8 cellular contexts compared by ENCODE assay signal in the genomic region with DNA sequence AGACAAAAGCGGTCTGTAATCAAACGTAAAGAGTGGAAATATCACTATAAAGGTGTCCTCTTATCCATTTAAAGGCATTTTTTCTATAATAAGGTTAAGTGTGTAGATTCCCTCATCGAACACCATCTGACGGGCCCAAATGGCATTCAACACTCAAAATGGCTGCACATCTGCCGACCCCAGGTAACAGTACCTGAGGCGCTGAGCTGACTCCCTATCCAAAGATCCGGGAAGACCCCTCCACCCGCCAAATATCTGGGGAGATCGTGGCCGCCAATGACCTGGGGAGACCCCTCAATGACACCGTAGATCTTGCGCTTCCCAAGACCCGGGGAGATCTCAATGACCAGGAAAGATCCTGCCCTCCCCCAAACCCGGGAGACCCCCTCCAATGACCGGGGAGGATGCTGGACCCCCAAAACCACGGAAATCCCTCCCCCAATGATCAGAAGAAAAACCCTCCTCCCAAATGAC. TPM values are rescaled to one million over a fixed set of nuclear protein-coding genes. Genes with fewer than 3 reads are reported as not detected.
DNase-seq lines count a peak whose midpoint lies in the region; ATAC-seq and TF ChIP-seq lines count a peak whose summit lies in the region.

No MANE protein-coding gene starts in this region.

- H3K4me3 ChIP-seq in body of pancreas = peak overlapping the region; percentile 69 to 97
- H3K4me3 ChIP-seq in right lobe of liver = peak overlapping the region; percentile 64 to 98 (median 88)

- TF ChIP-seq POLR2A in body of pancreas (IDR thresholded peaks at IDR 0.05) (no peak), right lobe of liver (IDR thresholded peaks at IDR 0.05) (no peak)

- H2BK120ac ChIP-seq in H9 (ENCODE audit: low read depth, low read length, poor library complexity, severe bottlenecking) = peak overlapping the region; percentile 99

- peak overlapping the region; percentile 49; the same call in 1 of the 2 replicates for H3K4ac ChIP-seq in H9 (ENCODE audit: low read depth, low read length)

- H3K27ac Mint-ChIP-seq in H9 = peak overlapping the region; percentile 100

- WGBS in H9 (ENCODE audit: extremely low coverage, insufficient read length, low lambda C conversion rate) = no CpG with 5 or more reads among the region's 16 CpGs
- WGBS in body of pancreas, 2 donors = 0% methylated on average over 12 to 16 of the region's 16 CpGs
- under 1% methylated on average over 15 of the region's 16 CpGs for whole genome bisulfite sequencing in right lobe of liver (ENCODE audit: insufficient coverage, low coverage, low lambda C conversion rate, missing lambda C conversion rate)

- H4K20me1 ChIP-seq in H9 (ENCODE audit: control insufficient read depth, insufficient read depth, insufficient read length) = no peaks in the 10 kb centered on the region

- no peak overlapping the region for H2BK12ac ChIP-seq in H9 (ENCODE audit: insufficient read length, low read depth, low read length)

- peak overlapping the region; percentile 55 for H3K4me2 ChIP-seq in H9 (ENCODE audit: insufficient read depth, insufficient read length, low read length)

- H2AFZ ChIP-seq in H9 (ENCODE audit: low read length) = no peak overlapping the region

- peak overlapping the region; percentile 86 for H4K5ac ChIP-seq in H9 (ENCODE audit: insufficient read length, low read depth, low read length)

- peaks cover 40% of the 10 kb centered on the region for H3K79me2 ChIP-seq in H9 (ENCODE audit: insufficient read depth, low read length)

- TF ChIP-seq CTCF in H9 (conservative IDR thresholded peaks at IDR 0.05) (no peak), RWPE1 (conservative IDR thresholded peaks at IDR 0.05; ENCODE audit: low read depth) (no peak), body of pancreas (IDR thresholded peaks at IDR 0.05) (no peak), right lobe of liver (IDR thresholded peaks at IDR 0.05) (no peak)

- H2BK15ac ChIP-seq in H9 (ENCODE audit: low read depth, low read length) = no peak overlapping the region

- H3K4me1 ChIP-seq in H9 (ENCODE audit: insufficient read depth, low read length) = no peaks in the 10 kb centered on the region
- peaks cover 50% of the 10 kb centered on the region for H3K4me1 ChIP-seq in body of pancreas
- peaks cover 0 to 23% (median 3%) of the 10 kb centered on the region in 4 donors for H3K4me1 ChIP-seq in right lobe of liver

- peak overlapping the region; percentile 67 for H3T11ph ChIP-seq in H9 (ENCODE audit: low read length)

- H3K27me3 Mint-ChIP-seq in H9 (ENCODE audit: low read depth) = peaks cover 6% of the 10 kb centered on the region

- no peak overlapping the region for H2BK20ac ChIP-seq in H9 (ENCODE audit: low read depth, low read length, poor library complexity, severe bottlenecking)

- H3K36me3 ChIP-seq in body of pancreas (replicated peaks in 1 of 2; ENCODE audit: insufficient read depth in 1 of 2, low read depth in 2 of 2) (no peaks in the 10 kb centered on the region), right lobe of liver (peaks cover 0 to 7% (median 5%) of the 10 kb centered on the region in 4 donors)

- H4K91ac ChIP-seq in H9 (ENCODE audit: insufficient read length, low read depth, low read length) = peak overlapping the region; percentile 98

- H4K8ac ChIP-seq in H9 (replicated peaks; ENCODE audit: insufficient read length, low read depth, low read length) = no peak overlapping the region

- DNase-seq in H9 (no peak), RWPE1 (ENCODE audit: low spot score) (no peak), body of pancreas (peak in 3 of 4 donors; percentile 18 to 42 (median 26)), right lobe of liver (peak in 1 of 3 donors; percentile 47), substantia nigra (lab: John Stamatoyannopoulos, UW) (peak in 5 of 49 donors; percentile 16 to 26 (median 21)), germinal center (ENCODE audit: low spot score) (no peak), inferior parietal cortex (ENCODE audit: extremely low spot score) (no peak)

- H3K23ac ChIP-seq in H9 (ENCODE audit: insufficient read length, low read depth, low read length) = no peak overlapping the region

- H3K14ac ChIP-seq in H9 (ENCODE audit: insufficient read depth, low read length) = peak overlapping the region; percentile 90

- POLR2A ChIA-PET in RWPE1 (lab: Yijun Ruan, JAX; ENCODE audit: low non-redundant PET) = interaction anchor here (0.7 to 0.8 kb wide), 2 partner anchors 10 to 18 kb away, joined by 3 read pairs; no protein-coding TSS in a partner anchor

- H3K56ac ChIP-seq in H9 (ENCODE audit: insufficient read length, low read depth, low read length) = peak overlapping the region; percentile 96

- no peaks in the 10 kb centered on the region for H3K23me2 ChIP-seq in H9 (ENCODE audit: insufficient read length, low read depth, low read length, poor library complexity, severe bottlenecking)

- peak overlapping the region; percentile 83 for H3K27ac ChIP-seq in H9 (ENCODE audit: insufficient read length, low read depth, low read length)
- peak overlapping the region; percentile 87 for H3K27ac ChIP-seq in RWPE1
- H3K27ac ChIP-seq in body of pancreas = peak overlapping the region; percentile 64 to 92 (median 82)
- peak overlapping the region; percentile 71 to 83 (median 78) for H3K27ac ChIP-seq in right lobe of liver
- peak overlapping the region; percentile 87 for H3K27ac ChIP-seq in substantia nigra (ENCODE audit: low read depth, low read length, poor library complexity, severe bottlenecking)

- peaks cover 24 to 50% (median 46%) of the 10 kb centered on the region in 3 experiments for H3K36me3 Mint-ChIP-seq in H9 (ENCODE audit: insufficient read depth in 1 of 3, low read depth in 3 of 3)

- H3K9me3 ChIP-seq in H9 (ENCODE audit: control insufficient read depth, low read depth, low read length) = no peaks in the 10 kb centered on the region
- H3K9me3 ChIP-seq in body of pancreas = no peaks in the 10 kb centered on the region
- no peaks in the 10 kb centered on the region for H3K9me3 ChIP-seq in right lobe of liver

- CTCF ChIA-PET in RWPE1 (lab: Yijun Ruan, JAX) = no interaction called here

- peak overlapping the region; percentile 82 for H2BK5ac ChIP-seq in H9 (ENCODE audit: insufficient read length, low read length)

- peak overlapping the region; percentile 90 for H3K18ac ChIP-seq in H9 (ENCODE audit: insufficient read length, low read depth, low read length)

- no peak overlapping the region for H2AK5ac ChIP-seq in H9 (ENCODE audit: insufficient read length, low read length)

- H3K27me3 ChIP-seq in H9 (ENCODE audit: insufficient read depth, low read length) = no peaks in the 10 kb centered on the region
- no peaks in the 10 kb centered on the region for H3K27me3 ChIP-seq in body of pancreas
- no peaks in the 10 kb centered on the region for H3K27me3 ChIP-seq in right lobe of liver

- H3K4me3 Mint-ChIP-seq in H9 = peak overlapping the region; percentile 99 to 100

- H3K9me3 Mint-ChIP-seq in H9 = no peaks in the 10 kb centered on the region; a peak in 1 of 5 replicates

- peaks cover 2% of the 10 kb centered on the region for H3K79me1 ChIP-seq in H9 (ENCODE audit: insufficient read depth, low read depth, low read length, poor library complexity, severe bottlenecking)

- peaks cover 25 to 26% of the 10 kb centered on the region in 2 experiments for H3K4me1 Mint-ChIP-seq in H9

- ATAC-seq in body of pancreas (no peak), right lobe of liver (peak in 1 of 4 donors; percentile 4), HG03039 (IDR thresholded peaks at IDR 0.05; ENCODE audit: unreplicated experiment) (no peak)

- intact Hi-C loops in body of pancreas (cut with DNase I) (no loop called here), right lobe of liver (cut with DNase I) (no loop called here)

- peak overlapping the region; percentile 98 for H3K9ac ChIP-seq in H9 (ENCODE audit: extremely low read depth, insufficient read length, low read length)

RNA-seq across cellular contexts. Expression of a gene that starts 0.5 kb away (rescaled TPM):
- total RNA-seq in H9 (2021) (94.7 and 96.5 TPM in 2 replicates), body of pancreas (100 to 1,000 TPM in 1 of 2 donors, 10 to 100 TPM in 1; 67.5 to 138 TPM), right lobe of liver (10 to 100 TPM; 25.4 to 31.4 (median 27.4) TPM)

RNA-seq across cellular contexts. Expression of a gene that starts 30.8 kb away (rescaled TPM):
- total RNA-seq in H9 (2021) (38.3 and 46.0 TPM in 2 replicates), body of pancreas (10 to 100 TPM; 16.6 to 22.1 TPM), right lobe of liver (10 to 100 TPM in 4 of 6 experiments, 1 to 10 TPM in 2; 6.8 to 27.3 (median 12.3) TPM)

RNA-seq across cellular contexts. Expression of a gene that starts 53.9 kb away (rescaled TPM):
- total RNA-seq in H9 (2021) (23.5 and 23.9 TPM in 2 replicates), body of pancreas (1 to 10 TPM in 1 of 2 donors, under 1 TPM in 1; 0.66 to 2.6 TPM), right lobe of liver (under 1 TPM; 0.15 to 0.68 (median 0.34) TPM)

Comparison
In these comparisons a context has a peak if more than half of its experiments do, and no peak if none do; other contexts are left out.
1. DNase-seq: peak in body of pancreas (3 of 4); none in H9 (single experiment), RWPE1 (single experiment), germinal center (single experiment) and inferior parietal cortex (single experiment).
2. Peak in every context shown above with its lines, with median percentiles within 50 percentile points of each other: H3K27ac ChIP-seq.